Comparison of ENCODE assay signal across 1 cellular context in genomic region chr6:139872635-139873034, GRCh38.
A peak's percentile ranks its signal among the peaks of the same experiment; 100 is the strongest.
TF ChIP-seq lines count a peak whose summit lies in the region.

No MANE protein-coding gene starts in this region.

TF ChIP-seq in K562, 482 proteins besides CTCF, POLR2A, EP300 and RAD21:
- no peak for TF ChIP-seq GTF2A2 (tag; IDR thresholded peaks at IDR 0.05)
- peak; percentile 3 for TF ChIP-seq MEIS2 (IDR thresholded peaks at IDR 0.05; ENCODE audit: partially characterized antibody)
